25 cellular contexts compared by ENCODE assay signal in the genomic region with DNA sequence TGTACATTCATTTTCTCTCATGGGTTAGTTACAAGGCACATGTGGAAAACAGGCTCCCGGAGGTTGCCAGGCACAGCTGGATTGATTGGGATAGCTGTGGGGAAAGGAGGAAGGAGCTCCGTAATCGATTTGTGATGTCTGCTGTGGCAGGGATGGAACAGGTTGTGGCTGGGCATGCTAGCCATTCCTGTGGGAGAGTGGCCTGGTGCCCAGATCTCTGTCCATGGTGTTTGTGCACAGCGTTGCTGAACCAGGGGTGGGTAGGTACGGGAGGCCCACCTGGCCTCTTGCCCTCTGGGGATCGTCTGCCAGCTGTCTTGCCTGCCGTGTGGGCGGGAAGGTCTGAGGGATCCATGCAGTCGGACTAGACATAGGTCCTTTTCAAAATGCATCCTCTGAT.
"Had no signal": no experiment of that assay in that cellular context is flagged by ENCODE, and none has a peak within 500 bp of the region (broad histone marks: within the 10 kb centered on the region; RNA-seq: fewer than 3 reads in every experiment).

No MANE protein-coding gene starts in this region.

- ATAC-seq: activated naive CD8-positive, alpha-beta T cell treated with anti-CD3 and anti-CD28 coated beads, Interleukin-2, amount 50 U/mL, for 24 hours; body of pancreas; gastroesophageal sphincter; left cardiac atrium; sciatic nerve had no signal

- H3K27ac Mint-ChIP-seq: activated CD4-positive, alpha-beta memory T cell treated with anti-CD3 and anti-CD28 coated beads, Interleukin-2, amount 10 ng/mL, durations not matched to agents 7 days and 5 days; activated naive CD8-positive, alpha-beta T cell treated with anti-CD3 and anti-CD28 coated beads, Interleukin-2, amount 50 U/mL, for 24 hours; activated T-helper 1 cell treated with anti-CD3 and anti-CD28 coated beads, Interleukin-12 subunit alpha, Interleukin-12 subunit beta, Interleukin-2, Interleukin-4 antibody, amounts not matched to agents 30 ng/mL and 10 ng/mL and 1 ng/mL, durations not matched to agents 14 hours and 24 hours and 36 hours; endodermal cell had no signal

- H3K27me3 Mint-ChIP-seq: activated CD4-positive, alpha-beta memory T cell treated with anti-CD3 and anti-CD28 coated beads, Interleukin-2, amount 10 ng/mL, durations not matched to agents 7 days and 5 days; activated naive CD8-positive, alpha-beta T cell treated with anti-CD3 and anti-CD28 coated beads, Interleukin-2, amount 50 U/mL, for 24 hours had no signal

- DNase-seq: activated CD4-positive, alpha-beta memory T cell treated with anti-CD3 and anti-CD28 coated beads, Interleukin-2, amount 10 ng/mL, durations not matched to agents 7 days and 5 days; activated CD4-positive, alpha-beta T cell treated with anti-CD3 and anti-CD28 coated beads for 48 hours; activated gamma-delta T cell; activated naive CD4-positive, alpha-beta T cell treated with anti-CD3 and anti-CD28 coated beads, Interleukin-2, amount 50 U/mL, for 16 hours; activated naive CD8-positive, alpha-beta T cell treated with anti-CD3 and anti-CD28 coated beads, Interleukin-2, amount 50 U/mL, for 24 hours; body of pancreas; cortex of kidney; endodermal cell; esophagus squamous epithelium; head of caudate nucleus; islet precursor cell; left cardiac atrium; mesenchymal stem cell; naive B cell; occipital lobe; posterior cingulate gyrus; stimulated activated CD4-positive, alpha-beta T cell treated with anti-CD3 and anti-CD28 coated beads, Interleukin-15, amount 100 ng/mL, for 24 hours; stimulated activated naive CD4-positive, alpha-beta T cell; testis had no signal

- H3K36me3 ChIP-seq: cardiac muscle cell, esophagus squamous epithelium, gastroesophageal sphincter, upper lobe of left lung had no signal

- H3K27ac ChIP-seq: body of pancreas, cardiac muscle cell, esophagus squamous epithelium, gastroesophageal sphincter, testis, upper lobe of left lung had no signal

- H3K4me1 ChIP-seq: body of pancreas had no signal

- H3K4me3 ChIP-seq: body of pancreas, cardiac muscle cell, esophagus squamous epithelium, gastroesophageal sphincter, smooth muscle cell, testis, upper lobe of left lung had no signal

- H3K4me1 Mint-ChIP-seq: activated CD4-positive, alpha-beta memory T cell treated with anti-CD3 and anti-CD28 coated beads, Interleukin-2, amount 10 ng/mL, durations not matched to agents 7 days and 5 days; activated naive CD8-positive, alpha-beta T cell treated with anti-CD3 and anti-CD28 coated beads, Interleukin-2, amount 50 U/mL, for 24 hours; endodermal cell; naive B cell had no signal

- H3K27me3 ChIP-seq: body of pancreas, cardiac muscle cell, gastroesophageal sphincter, testis, upper lobe of left lung had no signal

- H3K4me3 Mint-ChIP-seq: activated CD4-positive, alpha-beta memory T cell treated with anti-CD3 and anti-CD28 coated beads, Interleukin-2, amount 10 ng/mL, durations not matched to agents 7 days and 5 days; activated naive CD8-positive, alpha-beta T cell treated with anti-CD3 and anti-CD28 coated beads, Interleukin-2, amount 50 U/mL, for 24 hours; activated T-helper 1 cell treated with anti-CD3 and anti-CD28 coated beads, Interleukin-12 subunit alpha, Interleukin-12 subunit beta, Interleukin-2, Interleukin-4 antibody, amounts not matched to agents 30 ng/mL and 10 ng/mL and 1 ng/mL, durations not matched to agents 14 hours and 24 hours and 36 hours; endodermal cell had no signal

- H3K36me3 Mint-ChIP-seq: naive B cell had no signal

- H3K9me3 Mint-ChIP-seq: activated CD4-positive, alpha-beta memory T cell treated with anti-CD3 and anti-CD28 coated beads, Interleukin-2, amount 10 ng/mL, durations not matched to agents 7 days and 5 days; activated naive CD8-positive, alpha-beta T cell treated with anti-CD3 and anti-CD28 coated beads, Interleukin-2, amount 50 U/mL, for 24 hours; activated T-helper 1 cell treated with anti-CD3 and anti-CD28 coated beads, Interleukin-12 subunit alpha, Interleukin-12 subunit beta, Interleukin-2, Interleukin-4 antibody, amounts not matched to agents 30 ng/mL and 10 ng/mL and 1 ng/mL, durations not matched to agents 14 hours and 24 hours and 36 hours; endodermal cell; naive B cell had no signal

- H3K9me3 ChIP-seq: body of pancreas, esophagus squamous epithelium, gastroesophageal sphincter, testis, upper lobe of left lung had no signal

- H3K4me2 ChIP-seq: smooth muscle cell had no signal
